9 cellular contexts compared by ENCODE assay signal in the genomic region with DNA sequence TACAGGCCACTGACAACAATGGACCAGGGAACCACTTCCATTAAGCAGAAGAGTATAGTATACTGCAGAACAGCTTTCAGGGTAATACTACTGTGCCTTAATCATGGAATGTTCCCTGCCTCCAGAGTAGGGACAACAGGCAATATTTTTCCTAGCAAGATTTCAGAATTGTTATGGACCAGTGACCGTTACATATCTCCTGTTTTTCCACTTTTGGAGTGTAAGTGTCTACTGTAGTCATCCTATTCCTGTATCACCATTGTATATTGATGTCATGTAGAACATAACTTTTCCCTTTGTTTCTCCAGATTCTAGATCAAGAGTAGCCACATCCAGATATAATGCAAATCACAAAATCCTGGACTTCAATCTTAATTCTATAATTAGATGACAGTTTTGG. TPM values are rescaled to one million over a fixed set of nuclear protein-coding genes. Genes with fewer than 3 reads are reported as not detected.
"Had no signal": no experiment of that assay in that cellular context is flagged by ENCODE, and none has a peak within 500 bp of the region (broad histone marks: within the 10 kb centered on the region; RNA-seq: fewer than 3 reads in every experiment).

No MANE protein-coding gene starts in this region.

- H3K4me3 ChIP-seq: GM12878 had no signal

- FAIRE-seq: G401.6, GM12878, GM12891, GM12892, GM18507, GM19239 had no signal

- ATAC-seq: GM12878 had no signal

- DNase-seq: GDM1, GF-D8 had no signal

RNA-seq across cellular contexts. Expression of a gene that starts 1.9 kb away (rescaled TPM):
- total RNA-seq: G401, GM12878 had no signal
- polyA plus RNA-seq: GM12878 had no signal

RNA-seq across cellular contexts. Expression of a gene that starts 16.1 kb away (rescaled TPM):
- total RNA-seq: G401, GM12878 had no signal
- polyA plus RNA-seq: GM12878 had no signal
